In genomic region chr17:83171661-83172060, GRCh38 we compare ENCODE assay signal across 13 cellular contexts.
A peak's percentile ranks its signal among the peaks of the same experiment; 100 is the strongest.
DNase-seq lines count a peak whose midpoint lies in the region; ATAC-seq and TF ChIP-seq lines count a peak whose summit lies in the region.
"Had no signal": no experiment of that assay in that cellular context is flagged by ENCODE, and none has a peak within 500 bp of the region (broad histone marks: within the 10 kb centered on the region; RNA-seq: fewer than 3 reads in every experiment).

No MANE protein-coding gene starts in this region.

- POLR2A ChIA-PET in GM10248 (lab: Yijun Ruan, JAX), result no interaction called here

- CTCF ChIA-PET in GM10248 (lab: Yijun Ruan, JAX), result no interaction called here

- H3K4me1 Mint-ChIP-seq in chondrocyte (ENCODE audit: low read depth), result no peaks in the 10 kb centered on the region

- H3K27me3 Mint-ChIP-seq in chondrocyte (ENCODE audit: low read depth), result peaks cover 8% of the 10 kb centered on the region

- H3K27ac Mint-ChIP-seq in chondrocyte (ENCODE audit: unreplicated experiment), result no peak overlapping the region

- H3K36me3 Mint-ChIP-seq in chondrocyte (ENCODE audit: low read depth), result peaks cover 5% of the 10 kb centered on the region
- H3K36me3 Mint-ChIP-seq: immature natural killer cell had no signal

- TF ChIP-seq CTCF in chondrocyte (IDR thresholded peaks at IDR 0.05) (no peak), GM10248 (IDR thresholded peaks at IDR 0.05; ENCODE audit: control extremely low read depth, extremely low read depth, low read depth, missing control alignments) (no peak)

- ATAC-seq in HG02623 (IDR thresholded peaks at IDR 0.05; ENCODE audit: unreplicated experiment), result no peak

- DNase-seq in AG20443 (ENCODE audit: low spot score) (peak; percentile 84), Daoy (ENCODE audit: low read depth) (peak; percentile 49), chondrocyte (ENCODE audit: low spot score) (peak; percentile 51), mucosa of gallbladder (ENCODE audit: low spot score) (peak; percentile 7), SKM-1 (lab: John Stamatoyannopoulos, UW; ENCODE audit: unreplicated experiment) (no peak), GM10248 (ENCODE audit: extremely low spot score) (no peak)
- DNase-seq: activated CD4-positive, alpha-beta T cell treated with anti-CD3 and anti-CD28 coated beads for 1 hour; effector CD8-positive, alpha-beta T cell; foreskin fibroblast; immature natural killer cell; NCI-H1105; NCI-H345 had no signal

- H3K4me3 Mint-ChIP-seq in chondrocyte (ENCODE audit: unreplicated experiment), result no peak overlapping the region
- H3K4me3 Mint-ChIP-seq: immature natural killer cell had no signal

- H3K9me3 Mint-ChIP-seq in chondrocyte (ENCODE audit: low read depth), result peaks cover 14% of the 10 kb centered on the region

Comparison
In these comparisons a context has a peak if more than half of its experiments do, and no peak if none do; other contexts are left out.
1. DNase-seq: peak in AG20443 (single experiment), Daoy (single experiment), chondrocyte (single experiment) and mucosa of gallbladder (single experiment); none in SKM-1 (single experiment) and GM10248 (single experiment).